2 cellular contexts compared by ENCODE assay signal in the genomic region with DNA sequence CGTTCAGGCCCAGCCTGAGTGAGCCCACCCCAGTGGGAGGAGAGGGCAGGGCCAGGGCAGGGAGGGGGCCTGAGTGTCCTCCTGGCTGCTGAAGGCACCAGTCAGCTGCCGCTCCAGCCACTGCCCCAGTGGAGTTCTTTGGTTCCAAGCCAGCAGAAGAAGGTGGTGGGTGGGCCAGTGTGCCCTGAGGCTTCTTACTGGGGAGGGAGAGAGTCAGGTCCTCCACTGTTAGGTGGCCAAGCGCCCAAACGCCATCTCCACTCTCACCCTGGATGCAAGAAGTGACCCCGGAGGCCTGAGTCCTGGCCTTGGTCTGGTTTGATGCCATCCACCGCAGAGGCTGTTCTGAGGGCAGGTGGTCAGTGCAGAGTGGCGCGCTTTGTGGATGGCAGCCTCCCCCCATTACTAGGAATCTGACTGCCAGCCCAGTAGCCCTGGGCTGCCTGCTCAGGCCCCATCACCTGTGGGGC.
TF ChIP-seq lines count a peak whose summit lies in the region.

No MANE protein-coding gene starts in this region.

TF ChIP-seq in SK-N-SH, 30 proteins besides CTCF, POLR2A, EP300 and RAD21:
- TF ChIP-seq RXRA (IDR thresholded peaks at IDR 0.05; ENCODE audit: borderline replicate concordance, low read depth) (no peak), RFX5 (IDR thresholded peaks at IDR 0.05; ENCODE audit: low read length) (no peak)
TF ChIP-seq in SK-N-SH: peak in this region for 0.

TF ChIP-seq in SK-N-SH treated with all-trans-retinoic acid at 6 μM for 48 hours, 23 proteins besides CTCF, POLR2A, EP300 and RAD21:
- no peak for TF ChIP-seq GLIS3 (CRISPR knock-in tag; IDR thresholded peaks at IDR 0.05)
- TF ChIP-seq ARNTL (CRISPR knock-in tag; IDR thresholded peaks at IDR 0.05; ENCODE audit: borderline replicate concordance, low read depth) = no peak
- no peak for TF ChIP-seq SNAI2 (CRISPR knock-in tag; IDR thresholded peaks at IDR 0.05)
- no peak for TF ChIP-seq ZNF565 (CRISPR knock-in tag; conservative IDR thresholded peaks at IDR 0.05; ENCODE audit: low read depth)
- no peak for TF ChIP-seq RARB (CRISPR knock-in tag; IDR thresholded peaks at IDR 0.05)
- TF ChIP-seq, protein P1, sequence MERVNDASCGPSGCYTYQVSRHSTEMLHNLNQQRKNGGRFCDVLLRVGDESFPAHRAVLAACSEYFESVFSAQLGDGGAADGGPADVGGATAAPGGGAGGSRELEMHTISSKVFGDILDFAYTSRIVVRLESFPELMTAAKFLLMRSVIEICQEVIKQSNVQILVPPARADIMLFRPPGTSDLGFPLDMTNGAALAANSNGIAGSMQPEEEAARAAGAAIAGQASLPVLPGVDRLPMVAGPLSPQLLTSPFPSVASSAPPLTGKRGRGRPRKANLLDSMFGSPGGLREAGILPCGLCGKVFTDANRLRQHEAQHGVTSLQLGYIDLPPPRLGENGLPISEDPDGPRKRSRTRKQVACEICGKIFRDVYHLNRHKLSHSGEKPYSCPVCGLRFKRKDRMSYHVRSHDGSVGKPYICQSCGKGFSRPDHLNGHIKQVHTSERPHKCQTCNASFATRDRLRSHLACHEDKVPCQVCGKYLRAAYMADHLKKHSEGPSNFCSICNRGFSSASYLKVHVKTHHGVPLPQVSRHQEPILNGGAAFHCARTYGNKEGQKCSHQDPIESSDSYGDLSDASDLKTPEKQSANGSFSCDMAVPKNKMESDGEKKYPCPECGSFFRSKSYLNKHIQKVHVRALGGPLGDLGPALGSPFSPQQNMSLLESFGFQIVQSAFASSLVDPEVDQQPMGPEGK (CRISPR knock-in tag; IDR thresholded peaks at IDR 0.05; ENCODE audit: borderline replicate concordance) = no peak
- TF ChIP-seq ISL1 (CRISPR knock-in tag; IDR thresholded peaks at IDR 0.05) = no peak
- TF ChIP-seq, protein P2, sequence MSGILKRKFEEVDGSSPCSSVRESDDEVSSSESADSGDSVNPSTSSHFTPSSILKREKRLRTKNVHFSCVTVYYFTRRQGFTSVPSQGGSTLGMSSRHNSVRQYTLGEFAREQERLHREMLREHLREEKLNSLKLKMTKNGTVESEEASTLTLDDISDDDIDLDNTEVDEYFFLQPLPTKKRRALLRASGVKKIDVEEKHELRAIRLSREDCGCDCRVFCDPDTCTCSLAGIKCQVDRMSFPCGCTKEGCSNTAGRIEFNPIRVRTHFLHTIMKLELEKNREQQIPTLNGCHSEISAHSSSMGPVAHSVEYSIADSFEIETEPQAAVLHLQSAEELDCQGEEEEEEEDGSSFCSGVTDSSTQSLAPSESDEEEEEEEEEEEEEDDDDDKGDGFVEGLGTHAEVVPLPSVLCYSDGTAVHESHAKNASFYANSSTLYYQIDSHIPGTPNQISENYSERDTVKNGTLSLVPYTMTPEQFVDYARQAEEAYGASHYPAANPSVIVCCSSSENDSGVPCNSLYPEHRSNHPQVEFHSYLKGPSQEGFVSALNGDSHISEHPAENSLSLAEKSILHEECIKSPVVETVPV (CRISPR knock-in tag; IDR thresholded peaks at IDR 0.05) = no peak
- TF ChIP-seq ZC3H10 (CRISPR knock-in tag; IDR thresholded peaks at IDR 0.05) = no peak
- no peak for TF ChIP-seq ESRRG (CRISPR knock-in tag; IDR thresholded peaks at IDR 0.05)
- TF ChIP-seq ZFP3 (CRISPR knock-in tag; IDR thresholded peaks at IDR 0.05) = no peak
- TF ChIP-seq PPARA (CRISPR knock-in tag; IDR thresholded peaks at IDR 0.05; ENCODE audit: borderline replicate concordance) = no peak
